ENCODE assay signal across 15 cellular contexts in genomic region chr13:48902421-48902820, GRCh38.
DNase-seq lines count a peak whose midpoint lies in the region; ATAC-seq and TF ChIP-seq lines count a peak whose summit lies in the region.
"Had no signal": no experiment of that assay in that cellular context is flagged by ENCODE, and none has a peak within 500 bp of the region (broad histone marks: within the 10 kb centered on the region; RNA-seq: fewer than 3 reads in every experiment).

No MANE protein-coding gene starts in this region.

- H3K36me3 ChIP-seq in spleen = no peaks in the 10 kb centered on the region

- intact Hi-C loops in spleen (cut with DNase I; ENCODE audit: low total_unique reads) = no loop called here

- peaks cover 0 to 13% (median 0%) of the 10 kb centered on the region in 6 donors for H3K4me1 ChIP-seq in spleen

- peak overlapping the region; percentile 56 for H3K4me3 Mint-ChIP-seq in glutamatergic neuron (ENCODE audit: unreplicated experiment)
- H3K4me3 Mint-ChIP-seq: naive thymus-derived CD4-positive, alpha-beta T cell had no signal

- peak overlapping the region; percentile 94 for H3K27ac Mint-ChIP-seq in glutamatergic neuron (ENCODE audit: unreplicated experiment)
- H3K27ac Mint-ChIP-seq: naive thymus-derived CD4-positive, alpha-beta T cell had no signal

- H3K27ac ChIP-seq in spleen = peak overlapping the region in 6 of 8 donors; percentile 37 to 85 (median 67)
- H3K27ac ChIP-seq: skin epidermis had no signal

- TF ChIP-seq CTCF in glutamatergic neuron (IDR thresholded peaks at IDR 0.05; ENCODE audit: partially characterized antibody, unreplicated experiment) (no peak), spleen (IDR thresholded peaks at IDR 0.05 in 8 of 11, conservative IDR thresholded peaks at IDR 0.05 in 3 of 11) (no peak)

- WGBS in spleen, 5 donors = 47 to 72% (median 63%) methylated on average over 1 of the region's 1 CpG

- peak; percentile 43 for DNase-seq in SKM-1 treated with dmso at 0.1 percent for 144 hours (lab: John Stamatoyannopoulos, UW; ENCODE audit: unreplicated experiment)
- no peak for DNase-seq in SKM-1 (lab: John Stamatoyannopoulos, UW; ENCODE audit: unreplicated experiment)
- DNase-seq in SK-MEL-5 (ENCODE audit: low read depth, low spot score) = peak; percentile 78
- DNase-seq in glutamatergic neuron = peak; percentile 70
- DNase-seq in spleen = no peak
- DNase-seq in medulla oblongata (ENCODE audit: extremely low spot score) = no peak
- no peak for DNase-seq in LoVo (ENCODE audit: low spot score)
- DNase-seq: DMS79 treated with DMSO at 0.1 percent for 48 hours; effector CD4-positive, alpha-beta T cell; naive thymus-derived CD4-positive, alpha-beta T cell; NCI-H1048; NCI-H510A; Right ventricle myocardium superior had no signal

- TF ChIP-seq POLR2A in spleen (IDR thresholded peaks at IDR 0.05) = no peak

- H3K4me1 Mint-ChIP-seq in glutamatergic neuron (ENCODE audit: low read depth, unreplicated experiment) = peaks cover 22% of the 10 kb centered on the region

- H3K9me3 Mint-ChIP-seq in glutamatergic neuron (ENCODE audit: unreplicated experiment) = peaks cover 4% of the 10 kb centered on the region

- in situ Hi-C loops in SK-MEL-5 (cut with HindIII; ENCODE audit: low pct_unique_long_range_greater_than_20kb, low sequenced_read_pairs) = no loop called here

- H3K27me3 ChIP-seq in spleen (replicated peaks in 1 of 7) = peaks cover 0 to 20% (median 0%) of the 10 kb centered on the region in 7 donors

- H3K27me3 Mint-ChIP-seq in glutamatergic neuron (ENCODE audit: unreplicated experiment) = peaks cover 5% of the 10 kb centered on the region

- peaks cover 9% of the 10 kb centered on the region for H3K36me3 Mint-ChIP-seq in glutamatergic neuron (ENCODE audit: unreplicated experiment)

- no peaks in the 10 kb centered on the region for H3K9me3 ChIP-seq in spleen

- no peak overlapping the region for H3K4me3 ChIP-seq in spleen
- H3K4me3 ChIP-seq: skin epidermis had no signal

- ATAC-seq in HG03432 (IDR thresholded peaks at IDR 0.05; ENCODE audit: unreplicated experiment) = no peak

Comparison
In these comparisons a context has a peak if more than half of its experiments do, and no peak if none do; other contexts are left out.
1. DNase-seq: peak in SKM-1 treated with dmso at 0.1 percent for 144 hours (single experiment), SK-MEL-5 (single experiment) and glutamatergic neuron (single experiment); none in SKM-1 (single experiment), spleen (single experiment), medulla oblongata (single experiment) and LoVo (single experiment).